ENCODE assay signal across 1 cellular context in genomic region chr14:45868863-45869262, GRCh38.
A peak's percentile ranks its signal among the peaks of the same experiment; 100 is the strongest.
TF ChIP-seq lines count a peak whose summit lies in the region.

No MANE protein-coding gene starts in this region.

TF ChIP-seq in GM12878, 131 proteins besides CTCF, POLR2A, EP300 and RAD21 (continued from another document):
- 0 out of 2 replicates have a peak, but pooled peaks have one; percentile 6 for TF ChIP-seq TCF12 (IDR thresholded peaks at IDR 0.05; ENCODE audit: low read depth, low read length)
- TF ChIP-seq, protein P1, sequence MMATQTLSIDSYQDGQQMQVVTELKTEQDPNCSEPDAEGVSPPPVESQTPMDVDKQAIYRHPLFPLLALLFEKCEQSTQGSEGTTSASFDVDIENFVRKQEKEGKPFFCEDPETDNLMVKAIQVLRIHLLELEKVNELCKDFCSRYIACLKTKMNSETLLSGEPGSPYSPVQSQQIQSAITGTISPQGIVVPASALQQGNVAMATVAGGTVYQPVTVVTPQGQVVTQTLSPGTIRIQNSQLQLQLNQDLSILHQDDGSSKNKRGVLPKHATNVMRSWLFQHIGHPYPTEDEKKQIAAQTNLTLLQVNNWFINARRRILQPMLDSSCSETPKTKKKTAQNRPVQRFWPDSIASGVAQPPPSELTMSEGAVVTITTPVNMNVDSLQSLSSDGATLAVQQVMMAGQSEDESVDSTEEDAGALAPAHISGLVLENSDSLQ (IDR thresholded peaks at IDR 0.05) = peak; percentile 71; the same call in 1 of the 2 replicates
